In the genomic region with DNA sequence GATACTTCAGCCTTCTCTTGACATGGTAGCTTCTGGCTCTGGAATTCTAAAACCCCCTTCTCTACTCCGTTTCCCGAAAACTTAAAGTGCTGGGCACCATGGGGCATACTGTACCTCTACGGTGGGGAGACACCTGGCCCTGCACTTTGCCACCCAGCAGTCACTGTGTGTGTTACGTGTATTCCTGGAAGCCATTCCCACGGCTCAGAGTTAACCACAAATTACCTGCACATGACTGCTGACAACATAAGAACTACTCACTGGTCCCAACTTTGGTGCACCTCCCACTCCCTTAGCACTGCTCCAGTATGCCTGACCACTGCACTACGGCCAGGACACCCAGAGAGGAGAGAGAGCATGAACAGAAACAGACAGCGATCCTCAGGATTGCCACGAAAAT, we compare ENCODE assay signal across 21 cellular contexts. TPM values are rescaled to one million over a fixed set of nuclear protein-coding genes. Genes with fewer than 3 reads are reported as not detected.
"Had no signal": no experiment of that assay in that cellular context is flagged by ENCODE, and none has a peak within 500 bp of the region (broad histone marks: within the 10 kb centered on the region; RNA-seq: fewer than 3 reads in every experiment).

No MANE protein-coding gene starts in this region.

- H3K27ac Mint-ChIP-seq: activated B cell treated with CpG ODN at 0.5 μM for 24 hours; activated T-cell treated with anti-CD3 and anti-CD28 coated beads, Interleukin-2, amount 50 U/mL, for 72 hours; memory B cell; naive thymus-derived CD8-positive, alpha-beta T cell had no signal

- H3K4me3 Mint-ChIP-seq: activated B cell treated with CpG ODN at 0.5 μM for 24 hours; activated T-cell treated with anti-CD3 and anti-CD28 coated beads, Interleukin-2, amount 50 U/mL, for 72 hours; memory B cell; naive thymus-derived CD8-positive, alpha-beta T cell; neural crest cell had no signal

- H3K27me3 ChIP-seq: right lobe of liver had no signal

- H3K9me3 ChIP-seq: esophagus muscularis mucosa, right lobe of liver, tibial nerve had no signal

- H3K36me3 Mint-ChIP-seq: naive thymus-derived CD8-positive, alpha-beta T cell had no signal

- DNase-seq: activated B cell treated with CpG ODN at 0.5 μM for 24 hours; activated naive CD4-positive, alpha-beta T cell treated with Interleukin-2 at 50 U/mL for 16 hours; activated T-cell treated with anti-CD3 and anti-CD28 coated beads for 4 hours; activated T-cell treated with anti-CD3 and anti-CD28 coated beads, Interleukin-2, amount 50 U/mL, for 72 hours; amniotic stem cell; central memory CD4-positive, alpha-beta T cell; foreskin melanocyte; glutamatergic neuron; left cardiac atrium; naive thymus-derived CD8-positive, alpha-beta T cell; right lobe of liver; stimulated activated CD4-positive, alpha-beta T cell treated with anti-CD3 and anti-CD28 coated beads, Interleukin-2, amount 100 ng/mL, for 48 hours; stimulated activated naive CD4-positive, alpha-beta T cell treated with Interleukin-2 at 50 U/mL for 16 hours; T-helper 2 cell had no signal

- H3K4me3 ChIP-seq: esophagus muscularis mucosa, right lobe of liver, tibial nerve had no signal

- H3K9me3 Mint-ChIP-seq: activated B cell treated with CpG ODN at 0.5 μM for 24 hours; activated T-cell treated with anti-CD3 and anti-CD28 coated beads, Interleukin-2, amount 50 U/mL, for 72 hours; memory B cell; naive thymus-derived CD8-positive, alpha-beta T cell; neural crest cell had no signal

- H3K4me1 ChIP-seq: esophagus muscularis mucosa, right lobe of liver, tibial nerve had no signal

- H3K4me1 Mint-ChIP-seq: activated B cell treated with CpG ODN at 0.5 μM for 24 hours; memory B cell; naive thymus-derived CD8-positive, alpha-beta T cell; neural crest cell had no signal

- H3K27ac ChIP-seq: esophagus muscularis mucosa, right lobe of liver, tibial nerve had no signal

- H3K36me3 ChIP-seq: esophagus muscularis mucosa, right lobe of liver, tibial nerve had no signal

RNA-seq across cellular contexts. Expression of a gene that starts 29.4 kb away (rescaled TPM):
- total RNA-seq: activated B cell treated with CpG ODN at 0.5 μM for 24 hours; activated T-cell treated with anti-CD3 and anti-CD28 coated beads, Interleukin-2, amount 50 U/mL, for 72 hours; left cardiac atrium; naive thymus-derived CD8-positive, alpha-beta T cell; neural crest cell; omental fat pad; skeletal muscle tissue; temporal lobe; tibial nerve had no signal
- polyA plus RNA-seq: naive thymus-derived CD8-positive, alpha-beta T cell had no signal
